11 cellular contexts compared by ENCODE assay signal in genomic region chr12:11578461-11578993, GRCh38.
DNase-seq lines count a peak whose midpoint lies in the region; ATAC-seq and TF ChIP-seq lines count a peak whose summit lies in the region.
"Had no signal": no experiment of that assay in that cellular context is flagged by ENCODE, and none has a peak within 500 bp of the region (broad histone marks: within the 10 kb centered on the region; RNA-seq: fewer than 3 reads in every experiment).

No MANE protein-coding gene starts in this region.

- in situ Hi-C loops in G401 (cut with HindIII; ENCODE audit: low sequenced_read_pairs), result no loop called here

- ATAC-seq in GM21723 (IDR thresholded peaks at IDR 0.05; ENCODE audit: unreplicated experiment), result peak; percentile 88
- peak; percentile 52 for ATAC-seq in HG03460 (IDR thresholded peaks at IDR 0.05; ENCODE audit: unreplicated experiment)
- ATAC-seq in activated CD8-positive, alpha-beta T cell treated with anti-CD3 and anti-CD28 coated beads for 36 hours, result no peak
- ATAC-seq in HG03039 (IDR thresholded peaks at IDR 0.05; ENCODE audit: unreplicated experiment), result no peak
- ATAC-seq: Panc1 had no signal

- no peaks in the 10 kb centered on the region for H3K36me3 Mint-ChIP-seq in activated CD8-positive, alpha-beta T cell treated with anti-CD3 and anti-CD28 coated beads for 36 hours (ENCODE audit: low read depth)

- POLR2A ChIA-PET in activated CD8-positive, alpha-beta T cell treated with anti-CD3 and anti-CD28 coated beads for 36 hours (lab: Charles Lee), result interaction anchor here (0.7 kb wide), 1 partner anchor 749 kb away, joined by 3 read pairs; no protein-coding TSS in a partner anchor

- H3K4me1 Mint-ChIP-seq in activated CD8-positive, alpha-beta T cell treated with anti-CD3 and anti-CD28 coated beads for 36 hours (ENCODE audit: low read depth), result peaks cover 13% of the 10 kb centered on the region

- no peak overlapping the region for H3K4me3 Mint-ChIP-seq in activated CD8-positive, alpha-beta T cell treated with anti-CD3 and anti-CD28 coated beads for 36 hours

- no peak for TF ChIP-seq CTCF in activated CD8-positive, alpha-beta T cell treated with anti-CD3 and anti-CD28 coated beads for 36 hours (IDR thresholded peaks at IDR 0.05)

- CTCF ChIA-PET in activated CD8-positive, alpha-beta T cell treated with anti-CD3 and anti-CD28 coated beads for 36 hours (lab: Charles Lee), result interaction anchor here (1.1 to 15.3 kb wide), 5 partner anchors 12 to 754 kb away, joined by 3 to 239 read pairs (median 3); no protein-coding TSS in a partner anchor

- H3K9me3 Mint-ChIP-seq in activated CD8-positive, alpha-beta T cell treated with anti-CD3 and anti-CD28 coated beads for 36 hours, result peaks cover 1% of the 10 kb centered on the region

- H3K27me3 Mint-ChIP-seq in activated CD8-positive, alpha-beta T cell treated with anti-CD3 and anti-CD28 coated beads for 36 hours, result peaks cover 4% of the 10 kb centered on the region

- peak; percentile 51 for DNase-seq in stimulated activated CD4-positive, alpha-beta T cell treated with anti-CD3 and anti-CD28 coated beads, Interleukin-1b, Interleukin-23, amount 100 ng/mL, for 48 hours
- DNase-seq in stimulated activated CD4-positive, alpha-beta T cell treated with anti-CD3 and anti-CD28 coated beads, Interleukin-4, amount 100 ng/mL, for 24 hours, result no peak
- DNase-seq in activated CD8-positive, alpha-beta T cell treated with anti-CD3 and anti-CD28 coated beads for 36 hours, result no peak
- DNase-seq in globus pallidus (ENCODE audit: low spot score) (no peak), G401 (ENCODE audit: low spot score) (no peak)
- DNase-seq: hypothalamus, NCI-H1092 treated with DMSO at 0.1 percent for 48 hours had no signal

- intact Hi-C loops in activated CD8-positive, alpha-beta T cell treated with anti-CD3 and anti-CD28 coated beads for 36 hours (cut with micrococcal nuclease), result loop anchor here (10.0 kb wide), 1 partner anchor 756 kb away; no protein-coding TSS in a partner anchor

- H3K27ac Mint-ChIP-seq in activated CD8-positive, alpha-beta T cell treated with anti-CD3 and anti-CD28 coated beads for 36 hours, result no peak overlapping the region

Comparison
In these comparisons a context has a peak if more than half of its experiments do, and no peak if none do; other contexts are left out.
1. ATAC-seq: peak in GM21723 (single experiment) and HG03460 (single experiment); none in activated CD8-positive, alpha-beta T cell treated with anti-CD3 and anti-CD28 coated beads for 36 hours (single experiment) and HG03039 (single experiment).